ENCODE assay signal across 10 cellular contexts in the genomic region with DNA sequence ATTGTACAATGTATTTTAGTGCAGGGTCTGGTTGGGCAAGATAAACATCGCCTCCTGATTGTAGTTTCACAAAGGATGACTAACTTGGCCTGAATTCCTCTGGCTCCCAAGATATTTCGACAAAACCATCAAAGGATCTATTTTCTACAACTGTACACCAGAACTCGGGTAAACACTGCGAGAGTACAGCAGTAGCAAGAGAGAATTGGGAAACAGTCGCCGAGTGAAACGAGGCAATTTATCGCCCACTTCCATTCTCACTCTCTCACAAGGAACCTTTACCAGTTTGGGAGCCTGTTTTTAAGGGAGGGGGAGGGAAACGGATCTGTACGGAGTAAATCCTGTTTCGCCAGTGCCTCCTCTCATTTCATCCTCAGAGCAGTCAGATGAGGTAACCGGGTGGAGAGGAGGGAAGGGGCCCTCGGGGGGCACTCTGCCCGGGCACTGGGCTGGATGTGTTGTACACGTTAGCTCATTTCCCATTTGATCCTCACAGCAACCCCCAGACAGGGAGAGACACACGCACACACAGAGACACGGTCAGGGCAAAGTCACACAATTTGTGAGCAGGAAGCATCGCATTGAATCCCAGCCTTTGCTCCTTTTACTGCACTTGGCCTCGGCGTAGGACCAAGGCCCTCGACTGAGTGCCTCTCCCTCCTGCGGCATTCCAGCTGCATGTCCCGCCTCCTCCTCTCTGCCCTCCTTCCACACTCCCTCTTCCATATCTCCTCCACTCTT.
A peak's percentile ranks its signal among the peaks of the same experiment; 100 is the strongest.
DNase-seq lines count a peak whose midpoint lies in the region; ATAC-seq, FAIRE-seq and TF ChIP-seq lines count a peak whose summit lies in the region.
"Had no signal": no experiment of that assay in that cellular context is flagged by ENCODE, and none has a peak within 500 bp of the region (broad histone marks: within the 10 kb centered on the region; RNA-seq: fewer than 3 reads in every experiment).

No MANE protein-coding gene starts in this region.

- no peak for FAIRE-seq in pancreas (lab: Jason Lieb, UNC)

- no peaks in the 10 kb centered on the region for H3K27me3 ChIP-seq in pancreas
- H3K27me3 ChIP-seq in WERI-Rb-1 (ENCODE audit: insufficient read depth, low read depth, severe bottlenecking) = no peaks in the 10 kb centered on the region
- H3K27me3 ChIP-seq: heart right ventricle had no signal

- intact Hi-C loops in pancreas (cut with DNase I) = no loop called here

- DNase-seq in GM03348 (ENCODE audit: low spot score) (peak; percentile 81), fibroblast of peridontal ligament (ENCODE audit: extremely low read depth) (peak; percentile 99), pancreas (no peak), WERI-Rb-1 (no peak), iPS-NIHi11 (ENCODE audit: low spot score) (no peak), glutamatergic neuron (no peak), NCI-H2029 treated with DMSO at 0.1 percent for 48 hours (lab: John Stamatoyannopoulos, UW) (no peak)
- DNase-seq: heart right ventricle had no signal

- TF ChIP-seq CTCF in pancreas (IDR thresholded peaks at IDR 0.05) = no peak
- no peak for TF ChIP-seq CTCF in WERI-Rb-1 (IDR thresholded peaks at IDR 0.05; ENCODE audit: low read depth, low read length)
- no peak for TF ChIP-seq CTCF in glutamatergic neuron (IDR thresholded peaks at IDR 0.05; ENCODE audit: partially characterized antibody, unreplicated experiment)

- H3K36me3 ChIP-seq in pancreas (no peaks in the 10 kb centered on the region), WERI-Rb-1 (no peaks in the 10 kb centered on the region)
- H3K36me3 ChIP-seq: heart right ventricle had no signal

- peaks cover 33% of the 10 kb centered on the region for H3K4me1 Mint-ChIP-seq in glutamatergic neuron (ENCODE audit: low read depth, unreplicated experiment)

- ATAC-seq in SK-N-SH treated with all-trans-retinoic acid at 6 μM for 48 hours = peak; percentile 24
- ATAC-seq in pancreas = peak in 3 of 4 donors; percentile 12 to 50 (median 35)

- H3K9me3 Mint-ChIP-seq in glutamatergic neuron (ENCODE audit: unreplicated experiment) = peaks cover 9% of the 10 kb centered on the region

- H3K9me3 ChIP-seq in pancreas (no peaks in the 10 kb centered on the region), WERI-Rb-1 (ENCODE audit: severe bottlenecking) (no peaks in the 10 kb centered on the region)
- H3K9me3 ChIP-seq: heart right ventricle had no signal

- H3K4me3 Mint-ChIP-seq in glutamatergic neuron (ENCODE audit: unreplicated experiment) = no peak overlapping the region

- H3K27ac Mint-ChIP-seq in glutamatergic neuron (ENCODE audit: unreplicated experiment) = no peak overlapping the region

- H3K27ac ChIP-seq in pancreas = no peak overlapping the region
- H3K27ac ChIP-seq in WERI-Rb-1 = no peak overlapping the region
- H3K27ac ChIP-seq: HL-60 had no signal

- 73 to 75% methylated on average over 23 of the region's 23 CpGs for WGBS in pancreas, 2 donors

- no peaks in the 10 kb centered on the region for H3K36me3 Mint-ChIP-seq in glutamatergic neuron (ENCODE audit: unreplicated experiment)

- H3K4me1 ChIP-seq in pancreas = peaks cover 0 to 3% (median 0%) of the 10 kb centered on the region in 3 donors

- peaks cover 4% of the 10 kb centered on the region for H3K27me3 Mint-ChIP-seq in glutamatergic neuron (ENCODE audit: unreplicated experiment)

- H3K4me3 ChIP-seq in pancreas (no peak overlapping the region), WERI-Rb-1 (ENCODE audit: low read depth, low read length) (no peak overlapping the region)

TF ChIP-seq in SK-N-SH treated with all-trans-retinoic acid at 6 μM for 48 hours, 23 proteins besides CTCF, POLR2A, EP300 and RAD21:
- TF ChIP-seq CREB5 (CRISPR knock-in tag; IDR thresholded peaks at IDR 0.05; ENCODE audit: low read depth) (no peak), ZFP30 (CRISPR knock-in tag; IDR thresholded peaks at IDR 0.05) (no peak), POU6F1 (CRISPR knock-in tag; IDR thresholded peaks at IDR 0.05; ENCODE audit: borderline replicate concordance, low read depth) (no peak), ESRRG (CRISPR knock-in tag; IDR thresholded peaks at IDR 0.05) (no peak), PATZ1 (CRISPR knock-in tag; IDR thresholded peaks at IDR 0.05; ENCODE audit: borderline replicate concordance) (no peak), TCF4 (CRISPR knock-in tag; IDR thresholded peaks at IDR 0.05; ENCODE audit: borderline replicate concordance) (no peak), BACH2 (CRISPR knock-in tag; IDR thresholded peaks at IDR 0.05; ENCODE audit: borderline replicate concordance) (no peak), ZFP3 (CRISPR knock-in tag; IDR thresholded peaks at IDR 0.05) (no peak), ZNF70 (CRISPR knock-in tag; IDR thresholded peaks at IDR 0.05) (no peak), PPARA (CRISPR knock-in tag; IDR thresholded peaks at IDR 0.05; ENCODE audit: borderline replicate concordance) (no peak), TOX (CRISPR knock-in tag; IDR thresholded peaks at IDR 0.05; ENCODE audit: borderline replicate concordance) (no peak), OSR1 (CRISPR knock-in tag; IDR thresholded peaks at IDR 0.05) (no peak), ARNTL (CRISPR knock-in tag; IDR thresholded peaks at IDR 0.05; ENCODE audit: borderline replicate concordance, low read depth) (no peak), ZNF8 (CRISPR knock-in tag; IDR thresholded peaks at IDR 0.05) (no peak)
- TF ChIP-seq, protein P1, sequence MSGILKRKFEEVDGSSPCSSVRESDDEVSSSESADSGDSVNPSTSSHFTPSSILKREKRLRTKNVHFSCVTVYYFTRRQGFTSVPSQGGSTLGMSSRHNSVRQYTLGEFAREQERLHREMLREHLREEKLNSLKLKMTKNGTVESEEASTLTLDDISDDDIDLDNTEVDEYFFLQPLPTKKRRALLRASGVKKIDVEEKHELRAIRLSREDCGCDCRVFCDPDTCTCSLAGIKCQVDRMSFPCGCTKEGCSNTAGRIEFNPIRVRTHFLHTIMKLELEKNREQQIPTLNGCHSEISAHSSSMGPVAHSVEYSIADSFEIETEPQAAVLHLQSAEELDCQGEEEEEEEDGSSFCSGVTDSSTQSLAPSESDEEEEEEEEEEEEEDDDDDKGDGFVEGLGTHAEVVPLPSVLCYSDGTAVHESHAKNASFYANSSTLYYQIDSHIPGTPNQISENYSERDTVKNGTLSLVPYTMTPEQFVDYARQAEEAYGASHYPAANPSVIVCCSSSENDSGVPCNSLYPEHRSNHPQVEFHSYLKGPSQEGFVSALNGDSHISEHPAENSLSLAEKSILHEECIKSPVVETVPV (CRISPR knock-in tag; IDR thresholded peaks at IDR 0.05) = no peak

Comparison
In these comparisons a context has a peak if more than half of its experiments do, and no peak if none do; other contexts are left out.
1. DNase-seq: peak in GM03348 (single experiment) and fibroblast of peridontal ligament (single experiment); none in pancreas (0 of 6), WERI-Rb-1 (single experiment), iPS-NIHi11 (single experiment), glutamatergic neuron (single experiment) and NCI-H2029 treated with DMSO at 0.1 percent for 48 hours (single experiment).